ENCODE assay signal across 29 cellular contexts in the genomic region with DNA sequence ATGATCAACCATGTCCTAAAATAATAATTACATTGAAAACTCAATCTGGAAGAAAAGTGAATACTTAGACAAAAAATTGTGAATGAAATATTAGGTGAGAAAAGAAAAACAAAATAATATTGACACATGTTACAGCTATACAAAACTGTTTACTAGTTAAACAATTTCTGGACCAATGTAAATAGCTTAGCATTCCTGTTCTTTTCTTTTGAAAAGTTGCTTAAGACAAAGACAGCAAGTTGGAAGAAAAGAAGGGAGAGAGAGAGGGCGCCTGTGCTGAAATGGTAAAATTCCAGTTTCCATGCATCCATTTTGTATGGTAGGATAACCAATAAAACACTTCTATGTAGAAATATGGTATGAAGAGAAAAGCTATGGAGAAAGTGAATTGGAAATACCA.
"Had no signal": no experiment of that assay in that cellular context is flagged by ENCODE, and none has a peak within 500 bp of the region (broad histone marks: within the 10 kb centered on the region; RNA-seq: fewer than 3 reads in every experiment).

No MANE protein-coding gene starts in this region.

- H3K9me3 Mint-ChIP-seq: immature natural killer cell; natural killer cell; stimulated activated naive B cell treated with anti-CD40 and anti-IgM and Interleukin-4, amounts not matched to agents 10 μg/mL and 1 μg/mL and 100 μg/mL, for 72 hours had no signal

- DNase-seq: hypothalamus; immature natural killer cell; kidney; left colon; left lung; lower lobe of right lung; mammary epithelial cell; mesenchymal stem cell; natural killer cell; nephron progenitor cell; occipital lobe; psoas muscle; stimulated activated CD4-positive, alpha-beta T cell treated with anti-CD3 and anti-CD28 coated beads, Interleukin-12 subunit alpha, Interleukin-12 subunit beta, amount 100 ng/mL, for 4 hours; stimulated activated CD4-positive, alpha-beta T cell treated with anti-CD3 and anti-CD28 coated beads, Interleukin-15, amount 100 ng/mL, for 24 hours; stimulated activated CD4-positive, alpha-beta T cell treated with anti-CD3 and anti-CD28 coated beads, Interleukin-2, amount 100 ng/mL, for 24 hours; stimulated activated CD4-positive, alpha-beta T cell treated with anti-CD3 and anti-CD28 coated beads, Interleukin-4, amount 100 ng/mL, for 1 hour; stimulated activated naive B cell treated with anti-CD40 and anti-IgM and Interleukin-4, amounts not matched to agents 10 μg/mL and 1 μg/mL and 100 μg/mL, for 72 hours; stimulated activated naive CD8-positive, alpha-beta T cell treated with anti-CD3 and anti-CD28 coated beads, Interleukin-15, Interleukin-2, amounts not matched to agents 100 U/mL and 50 U/mL, for 24 hours; stomach; testis; thyroid gland; transverse colon; upper lobe of left lung had no signal

- H3K36me3 ChIP-seq: left lung, lower lobe of right lung, neural progenitor cell, neutrophil, stomach, thyroid gland, transverse colon, upper lobe of left lung, vagina had no signal

- H3K4me1 Mint-ChIP-seq: neural progenitor cell; stimulated activated naive B cell treated with anti-CD40 and anti-IgM and Interleukin-4, amounts not matched to agents 10 μg/mL and 1 μg/mL and 100 μg/mL, for 72 hours had no signal

- H3K4me2 ChIP-seq: neural progenitor cell had no signal

- H3K27ac ChIP-seq: left lung, lower lobe of right lung, neural progenitor cell, neutrophil, parathyroid adenoma, psoas muscle, skin epidermis, stomach, testis, thyroid gland, transverse colon, upper lobe of left lung, vagina had no signal

- H3K9ac ChIP-seq: neural progenitor cell, parathyroid adenoma had no signal

- H3K4me3 ChIP-seq: left lung, lower lobe of right lung, neural progenitor cell, psoas muscle, skin epidermis, stomach, testis, thyroid gland, transverse colon, upper lobe of left lung, vagina had no signal

- H3K27me3 ChIP-seq: neural progenitor cell, neutrophil, testis, thyroid gland, upper lobe of left lung, vagina had no signal

- H3K4me3 Mint-ChIP-seq: immature natural killer cell; natural killer cell; nephron progenitor cell; neural progenitor cell; stimulated activated naive B cell treated with anti-CD40 and anti-IgM and Interleukin-4, amounts not matched to agents 10 μg/mL and 1 μg/mL and 100 μg/mL, for 72 hours had no signal

- H3K27ac Mint-ChIP-seq: immature natural killer cell; natural killer cell; nephron progenitor cell; neural progenitor cell; stimulated activated naive B cell treated with anti-CD40 and anti-IgM and Interleukin-4, amounts not matched to agents 10 μg/mL and 1 μg/mL and 100 μg/mL, for 72 hours had no signal

- H3K4me1 ChIP-seq: left lung, lower lobe of right lung, neural progenitor cell, parathyroid adenoma, psoas muscle, testis, thyroid gland, upper lobe of left lung, vagina had no signal

- H2AFZ ChIP-seq: neural progenitor cell, parathyroid adenoma had no signal

- ATAC-seq: left colon; left lung; lower lobe of right lung; natural killer cell; psoas muscle; sciatic nerve; stimulated activated naive B cell treated with anti-CD40 and anti-IgM and Interleukin-4, amounts not matched to agents 10 μg/mL and 1 μg/mL and 100 μg/mL, for 72 hours; stimulated activated naive CD8-positive, alpha-beta T cell treated with anti-CD3 and anti-CD28 coated beads, Interleukin-15, Interleukin-2, amounts not matched to agents 100 U/mL and 50 U/mL, for 24 hours had no signal

- H3K36me3 Mint-ChIP-seq: immature natural killer cell, natural killer cell, neural progenitor cell had no signal

- H3K9me3 ChIP-seq: left lung, lower lobe of right lung, neutrophil, psoas muscle, stomach, testis, thyroid gland, transverse colon, upper lobe of left lung, vagina had no signal

- H3K79me2 ChIP-seq: parathyroid adenoma had no signal
